8 cellular contexts compared by ENCODE assay signal in the genomic region with DNA sequence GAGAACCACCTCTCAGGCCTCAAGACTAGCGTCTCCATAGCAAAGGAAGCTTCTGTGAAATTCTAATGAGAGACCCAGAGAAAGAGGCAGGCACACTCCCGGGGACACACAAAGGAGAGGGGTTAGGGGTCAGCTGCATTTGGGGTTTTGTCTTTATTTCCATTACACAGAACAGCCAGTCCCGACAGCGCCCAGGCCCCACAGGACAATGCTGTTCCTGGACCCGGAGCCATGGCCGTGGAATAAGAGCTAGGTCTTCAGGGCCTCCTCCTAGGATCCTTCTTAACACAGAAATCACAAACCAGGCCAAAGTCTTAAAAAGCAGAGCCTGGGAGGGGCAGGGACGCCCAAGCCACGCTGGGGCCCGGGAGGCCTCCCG. TPM values are rescaled to one million over a fixed set of nuclear protein-coding genes. Genes with fewer than 3 reads are reported as not detected.
A peak's percentile ranks its signal among the peaks of the same experiment; 100 is the strongest.
DNase-seq lines count a peak whose midpoint lies in the region; ATAC-seq, FAIRE-seq and TF ChIP-seq lines count a peak whose summit lies in the region.

No MANE protein-coding gene starts in this region.

- no peak for TF ChIP-seq EP300 in K562 (IDR thresholded peaks at IDR 0.05; ENCODE audit: low read length)

- CTCF ChIA-PET in K562 (lab: Yijun Ruan, JAX; ENCODE audit: low intra/inter-chr PET ratio) = no interaction called here

- no TSS peak for BruUV-seq in K562 (replicated peaks; lab: Mats Ljungman, UMichigan)

- H3K36me3 ChIP-seq in K562 (ENCODE audit: control insufficient read depth, insufficient read depth, low read length) (no peaks in the 10 kb centered on the region), lower lobe of right lung (no peaks in the 10 kb centered on the region), thoracic aorta (no peaks in the 10 kb centered on the region), SJCRH30 (no peaks in the 10 kb centered on the region)

- H3K4me3 ChIP-seq in K562 (peak overlapping the region; percentile 17; the same call in 1 of the 2 replicates), lower lobe of right lung (peak overlapping the region; percentile 63), thoracic aorta (peak overlapping the region; percentile 73), SJCRH30 (no peak overlapping the region)

- no peaks in the 10 kb centered on the region for H3K27me3 ChIP-seq in K562 (ENCODE audit: control insufficient read depth in 2 of 2, insufficient read depth in 2 of 2, low read length in 2 of 2)
- no peaks in the 10 kb centered on the region for H3K27me3 ChIP-seq in lower lobe of right lung (ENCODE audit: low read depth)
- no peaks in the 10 kb centered on the region for H3K27me3 ChIP-seq in thoracic aorta (replicated peaks; ENCODE audit: insufficient read depth)
- no peaks in the 10 kb centered on the region for H3K27me3 ChIP-seq in SJCRH30

- in situ Hi-C loops in K562 (cut with MboI) = no loop called here

- no peak for ATAC-seq in K562
- ATAC-seq in lower lobe of right lung = no peak
- no peak for ATAC-seq in thoracic aorta (ENCODE audit: insufficient number of reproducible peaks, low FRiP score, low read depth)

- TF ChIP-seq CTCF in K562 (IDR thresholded peaks at IDR 0.05 in 2 of 3, conservative IDR thresholded peaks at IDR 0.05 in 1 of 3; ENCODE audit: insufficient read depth in 2 of 3, low read depth in 1 of 3, low read length in 3 of 3) = no peak
- TF ChIP-seq CTCF in lower lobe of right lung (IDR thresholded peaks at IDR 0.05) = no peak
- no peak for TF ChIP-seq CTCF in thoracic aorta (IDR thresholded peaks at IDR 0.05)

- intact Hi-C loops in activated CD4-positive, alpha-beta T cell treated with anti-CD3 and anti-CD28 coated beads, Interleukin-2, amount 10 ng/mL, durations not matched to agents 24 days and 14 days (cut with micrococcal nuclease) = no loop called here
- intact Hi-C loops in K562 (cut with micrococcal nuclease) = no loop called here
- intact Hi-C loops in lower lobe of right lung (cut with DNase I) = no loop called here

- no peak for FAIRE-seq in K562 (lab: Jason Lieb, UNC)

- 51% methylated on average over 10 of the region's 10 CpGs for WGBS in K562 (ENCODE audit: insufficient coverage, low coverage, missing lambda C conversion rate)

- H3K36me3 Mint-ChIP-seq in activated CD4-positive, alpha-beta T cell treated with anti-CD3 and anti-CD28 coated beads, Interleukin-2, amount 10 ng/mL, durations not matched to agents 24 days and 14 days (ENCODE audit: low read depth) = no peaks in the 10 kb centered on the region

- DNase-seq in activated CD4-positive, alpha-beta T cell treated with anti-CD3 and anti-CD28 coated beads, Interleukin-2, amount 10 ng/mL, durations not matched to agents 24 days and 14 days = no peak
- DNase-seq in activated CD4-positive, alpha-beta T cell treated with anti-CD3 and anti-CD28 coated beads, Interleukin-2, amount 50 U/mL, for 1 hour = no peak
- DNase-seq in K562 (ENCODE audit: extremely low read depth in 1 of 4, low spot score in 3 of 4) (peak in 1 of 4 experiments; percentile 6), lower lobe of right lung (no peak), thoracic aorta (ENCODE audit: low spot score) (no peak), SW480 (ENCODE audit: low spot score) (no peak), SJCRH30 (no peak), occipital lobe (lab: John Stamatoyannopoulos, UW) (no peak)

- H3K27ac Mint-ChIP-seq in activated CD4-positive, alpha-beta T cell treated with anti-CD3 and anti-CD28 coated beads, Interleukin-2, amount 10 ng/mL, durations not matched to agents 24 days and 14 days = no peak overlapping the region

- peak overlapping the region; percentile 80 for H3K4me3 Mint-ChIP-seq in activated CD4-positive, alpha-beta T cell treated with anti-CD3 and anti-CD28 coated beads, Interleukin-2, amount 10 ng/mL, durations not matched to agents 24 days and 14 days

- H2AFZ ChIP-seq in K562 (ENCODE audit: low read depth, low read length) = peak overlapping the region; percentile 83

- TF ChIP-seq RAD21 in K562 (CRISPR knock-in tag; conservative IDR thresholded peaks at IDR 0.05 in 1 of 2, IDR thresholded peaks at IDR 0.05 in 1 of 2) = no peak

- H3K9me3 ChIP-seq in K562 (replicated peaks; ENCODE audit: control insufficient read depth, insufficient read depth, low read depth, low read length) = no peaks in the 10 kb centered on the region
- no peaks in the 10 kb centered on the region for H3K9me3 ChIP-seq in lower lobe of right lung
- H3K9me3 ChIP-seq in thoracic aorta = no peaks in the 10 kb centered on the region
- no peaks in the 10 kb centered on the region for H3K9me3 ChIP-seq in SJCRH30 (replicated peaks)

- no peaks in the 10 kb centered on the region for H3K9me3 Mint-ChIP-seq in activated CD4-positive, alpha-beta T cell treated with anti-CD3 and anti-CD28 coated beads, Interleukin-2, amount 10 ng/mL, durations not matched to agents 24 days and 14 days

- H4K20me1 ChIP-seq in K562 (replicated peaks; ENCODE audit: control insufficient read depth, insufficient read depth, low read length) = no peaks in the 10 kb centered on the region

- no peaks in the 10 kb centered on the region for H3K9me1 ChIP-seq in K562 (ENCODE audit: control insufficient read depth, insufficient read depth, low read length)

- H3K79me2 ChIP-seq in K562 (ENCODE audit: control insufficient read depth, insufficient read depth, low read length) = no peaks in the 10 kb centered on the region

- peaks cover 3% of the 10 kb centered on the region for H3K27me3 Mint-ChIP-seq in activated CD4-positive, alpha-beta T cell treated with anti-CD3 and anti-CD28 coated beads, Interleukin-2, amount 10 ng/mL, durations not matched to agents 24 days and 14 days

- H3K4me1 ChIP-seq in K562 (replicated peaks in 1 of 2; ENCODE audit: control insufficient read depth in 2 of 2, insufficient read depth in 2 of 2, low read length in 2 of 2) (peaks cover 13 to 16% of the 10 kb centered on the region in 2 experiments; a peak in 4 of 5 replicates), lower lobe of right lung (peaks cover 47% of the 10 kb centered on the region), thoracic aorta (ENCODE audit: control insufficient read depth in 1 of 2, low read depth in 2 of 2) (peaks cover 5 to 16% of the 10 kb centered on the region in 2 donors), SJCRH30 (no peaks in the 10 kb centered on the region)

- no peak overlapping the region for H3K27ac ChIP-seq in K562 (ENCODE audit: extremely low read depth, low read depth, low read length)
- H3K27ac ChIP-seq in lower lobe of right lung = peak overlapping the region; percentile 91
- H3K27ac ChIP-seq in thoracic aorta = peak overlapping the region; percentile 31 to 52
- H3K27ac ChIP-seq in SJCRH30 = no peak overlapping the region

- peaks cover 23% of the 10 kb centered on the region for H3K4me1 Mint-ChIP-seq in activated CD4-positive, alpha-beta T cell treated with anti-CD3 and anti-CD28 coated beads, Interleukin-2, amount 10 ng/mL, durations not matched to agents 24 days and 14 days

- peak overlapping the region; percentile 48 to 70 for H3K9ac ChIP-seq in K562 (ENCODE audit: insufficient read depth in 1 of 2, low read depth in 2 of 2, low read length in 2 of 2)

- POLR2A ChIA-PET in K562 (lab: Yijun Ruan, JAX) = interaction anchor here (1.4 kb wide), 1 partner anchor 24 kb away, joined by 6 read pairs; no protein-coding TSS in a partner anchor

- peak overlapping the region; percentile 58 for H3K4me2 ChIP-seq in K562 (ENCODE audit: insufficient read depth, low read length)

- no peak for TF ChIP-seq POLR2A in K562 (conservative IDR thresholded peaks at IDR 0.05)

TF ChIP-seq in K562, 482 proteins besides CTCF, POLR2A, EP300 and RAD21 (continues in another document):
- TF ChIP-seq ZSCAN29 (IDR thresholded peaks at IDR 0.05) = no peak
- TF ChIP-seq GATA2 (CRISPR knock-in tag; IDR thresholded peaks at IDR 0.05) = no peak
- no peak for TF ChIP-seq ZNF780A (CRISPR knock-in tag; IDR thresholded peaks at IDR 0.05)
- TF ChIP-seq MCM7 (IDR thresholded peaks at IDR 0.05) = no peak
- no peak for TF ChIP-seq HMGXB4 (CRISPR knock-in tag; IDR thresholded peaks at IDR 0.05)
- TF ChIP-seq KDM5B (IDR thresholded peaks at IDR 0.05; ENCODE audit: insufficient replicate concordance, low read depth, low read length) = no peak

RNA-seq across cellular contexts. Expression of gene KCTD15, which starts 22.8 kb away (rescaled TPM):
- 10.6 and 12.1 TPM in 2 replicates for total RNA-seq in activated CD4-positive, alpha-beta T cell treated with anti-CD3 and anti-CD28 coated beads, Interleukin-2, amount 10 ng/mL, durations not matched to agents 24 days and 14 days
- 22.8 and 48.8 TPM in 2 replicates for total RNA-seq in K562 (2011; cell fraction: chromatin; rRNA removed; ENCODE audit: low replicate concordance)
- 33.6 and 36.5 TPM in 2 replicates for total RNA-seq in K562 (2011; cell fraction: nucleolus; rRNA removed)
- total RNA-seq in K562 (2011; cell fraction: nucleoplasm; rRNA removed) = 23.7 and 24.2 TPM in 2 replicates
- total RNA-seq in K562 (2014; rRNA removed) = 42.0 and 46.5 TPM in 2 replicates
- total RNA-seq in K562 (2014; rRNA removed; fragmentation: Illumina TruSeq; extraction: Trizol) = 6.0 and 6.7 TPM in 2 replicates
- total RNA-seq in K562 (2015; rRNA removed; fragmentation: Illumina TruSeq; extraction: Trizol) = 11.8 and 14.4 TPM in 2 replicates
- total RNA-seq in K562 (2021) = 26.5 and 29.7 TPM in 2 replicates
- polyA plus RNA-seq in K562 (2011; rRNA removed) = 14.2 and 19.8 TPM in 2 replicates
- 25.0 and 63.1 TPM in 2 replicates for polyA plus RNA-seq in K562 (2011; cell fraction: cytosol; rRNA removed)
- polyA plus RNA-seq in K562 (2011; cell fraction: nucleus; rRNA removed) = 52.6 and 84.5 TPM in 2 replicates
- 20.4 and 37.0 TPM in 2 replicates for polyA plus RNA-seq in K562 (2012)
- polyA plus RNA-seq in K562 (2014; fragmentation: Illumina TruSeq; extraction: Trizol) = 10.1 and 25.5 TPM in 2 replicates
- polyA plus RNA-seq in K562 (2014; fragmentation: Nextera tagmentation; extraction: Ambion mirVana) = 1 to 10 TPM; 1.7 TPM
- 31.2 and 49.0 TPM in 2 replicates for polyA plus RNA-seq in K562 (2014; rRNA removed)
- polyA minus RNA-seq in K562 (2011; rRNA and poly(A)+ RNA removed) = 6.6 and 9.7 TPM in 2 replicates
- 12.0 and 13.4 TPM in 2 replicates for polyA minus RNA-seq in K562 (2011; cell fraction: cytosol; rRNA and poly(A)+ RNA removed)
- polyA minus RNA-seq in K562 (2011; cell fraction: nucleus; rRNA and poly(A)+ RNA removed) = 9.3 and 10.2 TPM in 2 replicates
- 27.0 TPM for total RNA-seq in lower lobe of right lung
- 10 to 100 TPM; 57.5 to 72.2 TPM for total RNA-seq in thoracic aorta
- total RNA-seq in SJCRH30 (2014; rRNA removed; shearing (Covaris generic)) = 38.8 and 42.0 TPM in 2 replicates
- 85.5 TPM for total RNA-seq in occipital lobe

Comparison
In these comparisons a context has a peak if more than half of its experiments do, and no peak if none do; other contexts are left out.
1. H3K27ac ChIP-seq: peak in lower lobe of right lung (single experiment) and thoracic aorta (2 of 2); none in K562 (single experiment) and SJCRH30 (single experiment).